ENCODE assay signal across 8 cellular contexts in genomic region chr1:59061876-59062275, GRCh38.
DNase-seq lines count a peak whose midpoint lies in the region; ATAC-seq and TF ChIP-seq lines count a peak whose summit lies in the region.

No MANE protein-coding gene starts in this region.

- peak overlapping the region; percentile 17 for H3K4me3 ChIP-seq in MG63
- H3K4me3 ChIP-seq in upper lobe of right lung = peak overlapping the region; percentile 22

- peaks cover 11% of the 10 kb centered on the region for H3K36me3 Mint-ChIP-seq in activated T-helper 1 cell treated with anti-CD3 and anti-CD28 coated beads, Interleukin-12 subunit alpha, Interleukin-12 subunit beta, Interleukin-2, Interleukin-4 antibody, amounts not matched to agents 30 ng/mL and 10 ng/mL and 1 ng/mL, durations not matched to agents 14 hours and 24 hours and 36 hours (ENCODE audit: low read depth)

- H3K27me3 ChIP-seq in MG63 (no peaks in the 10 kb centered on the region), upper lobe of right lung (no peaks in the 10 kb centered on the region)

- peaks cover 49% of the 10 kb centered on the region for H3K4me1 Mint-ChIP-seq in activated T-helper 1 cell treated with anti-CD3 and anti-CD28 coated beads, Interleukin-12 subunit alpha, Interleukin-12 subunit beta, Interleukin-2, Interleukin-4 antibody, amounts not matched to agents 30 ng/mL and 10 ng/mL and 1 ng/mL, durations not matched to agents 14 hours and 24 hours and 36 hours (ENCODE audit: low read depth)

- peaks cover 5% of the 10 kb centered on the region for H3K9me3 Mint-ChIP-seq in activated T-helper 1 cell treated with anti-CD3 and anti-CD28 coated beads, Interleukin-12 subunit alpha, Interleukin-12 subunit beta, Interleukin-2, Interleukin-4 antibody, amounts not matched to agents 30 ng/mL and 10 ng/mL and 1 ng/mL, durations not matched to agents 14 hours and 24 hours and 36 hours

- ATAC-seq in upper lobe of right lung (peak; percentile 76), HG02870 (IDR thresholded peaks at IDR 0.05; ENCODE audit: unreplicated experiment) (no peak), HG02981 (IDR thresholded peaks at IDR 0.05; ENCODE audit: unreplicated experiment) (no peak)

- peak overlapping the region; percentile 74 for H3K27ac ChIP-seq in upper lobe of right lung

- no peak overlapping the region for H3K27ac Mint-ChIP-seq in activated T-helper 1 cell treated with anti-CD3 and anti-CD28 coated beads, Interleukin-12 subunit alpha, Interleukin-12 subunit beta, Interleukin-2, Interleukin-4 antibody, amounts not matched to agents 30 ng/mL and 10 ng/mL and 1 ng/mL, durations not matched to agents 14 hours and 24 hours and 36 hours

- H3K27me3 Mint-ChIP-seq in activated T-helper 1 cell treated with anti-CD3 and anti-CD28 coated beads, Interleukin-12 subunit alpha, Interleukin-12 subunit beta, Interleukin-2, Interleukin-4 antibody, amounts not matched to agents 30 ng/mL and 10 ng/mL and 1 ng/mL, durations not matched to agents 14 hours and 24 hours and 36 hours (ENCODE audit: insufficient read depth) = no peaks in the 10 kb centered on the region

- H3K4me1 ChIP-seq in upper lobe of right lung = peaks cover 5% of the 10 kb centered on the region

- intact Hi-C loops in upper lobe of right lung (cut with DNase I) = no loop called here
- intact Hi-C loops in activated T-helper 1 cell treated with anti-CD3 and anti-CD28 coated beads, Interleukin-12 subunit alpha, Interleukin-12 subunit beta, Interleukin-2, Interleukin-4 antibody, amounts not matched to agents 30 ng/mL and 10 ng/mL and 1 ng/mL, durations not matched to agents 14 hours and 24 hours and 36 hours (cut with micrococcal nuclease) = loop anchor here (5.0 kb wide), 1 partner anchor 80 kb away; no protein-coding TSS in a partner anchor

- H3K36me3 ChIP-seq in MG63 (no peaks in the 10 kb centered on the region), upper lobe of right lung (no peaks in the 10 kb centered on the region)

- DNase-seq in MG63 (peak; percentile 49), cerebellum (ENCODE audit: low spot score) (peak; percentile 17), lung microvascular endothelial cell (ENCODE audit: low read depth in 2 of 2) (peak; percentile 85 to 92), upper lobe of right lung (no peak), HUDEP-2 (lab: John Stamatoyannopoulos, UW; ENCODE audit: unreplicated experiment in 76 of 76) (no peak)
- DNase-seq in activated T-helper 1 cell treated with anti-CD3 and anti-CD28 coated beads, Interleukin-12 subunit alpha, Interleukin-12 subunit beta, Interleukin-2, Interleukin-4 antibody, amounts not matched to agents 30 ng/mL and 10 ng/mL and 1 ng/mL, durations not matched to agents 14 hours and 24 hours and 36 hours (ENCODE audit: low spot score) = no peak

- no peak overlapping the region for H3K4me3 Mint-ChIP-seq in activated T-helper 1 cell treated with anti-CD3 and anti-CD28 coated beads, Interleukin-12 subunit alpha, Interleukin-12 subunit beta, Interleukin-2, Interleukin-4 antibody, amounts not matched to agents 30 ng/mL and 10 ng/mL and 1 ng/mL, durations not matched to agents 14 hours and 24 hours and 36 hours

- H3K9me3 ChIP-seq in MG63 (no peaks in the 10 kb centered on the region), upper lobe of right lung (no peaks in the 10 kb centered on the region)

- no peak for TF ChIP-seq CTCF in upper lobe of right lung (IDR thresholded peaks at IDR 0.05)

Comparison
In these comparisons a context has a peak if more than half of its experiments do, and no peak if none do; other contexts are left out.
1. DNase-seq: peak in MG63 (single experiment), cerebellum (single experiment) and lung microvascular endothelial cell (2 of 2); none in upper lobe of right lung (single experiment), activated T-helper 1 cell treated with anti-CD3 and anti-CD28 coated beads, Interleukin-12 subunit alpha, Interleukin-12 subunit beta, Interleukin-2, Interleukin-4 antibody, amounts not matched to agents 30 ng/mL and 10 ng/mL and 1 ng/mL, durations not matched to agents 14 hours and 24 hours and 36 hours (single experiment) and HUDEP-2 (0 of 76).